In genomic region chr9:18605763-18606162, GRCh38 we compare ENCODE assay signal across 13 cellular contexts.
DNase-seq lines count a peak whose midpoint lies in the region; ATAC-seq and TF ChIP-seq lines count a peak whose summit lies in the region.
"Had no signal": no experiment of that assay in that cellular context is flagged by ENCODE, and none has a peak within 500 bp of the region (broad histone marks: within the 10 kb centered on the region; RNA-seq: fewer than 3 reads in every experiment).

No MANE protein-coding gene starts in this region.

- no peak overlapping the region for H3K4me3 ChIP-seq in GM23338
- H3K4me3 ChIP-seq in astrocyte of the spinal cord (ENCODE audit: low read depth, low read length), result no peak overlapping the region
- no peak overlapping the region for H3K4me3 ChIP-seq in left ventricle myocardium inferior
- H3K4me3 ChIP-seq: spleen had no signal

- H3K9me3 Mint-ChIP-seq in GM23338, result peaks cover 20% of the 10 kb centered on the region
- no peaks in the 10 kb centered on the region for H3K9me3 Mint-ChIP-seq in activated naive CD4-positive, alpha-beta T cell treated with anti-CD3 and anti-CD28 coated beads, Interleukin-2, amount 50 U/mL, for 72 hours
- H3K9me3 Mint-ChIP-seq: CD4-positive, alpha-beta T cell had no signal

- H3K4me2 ChIP-seq in GM23338, result peak overlapping the region; percentile 60

- H3K36me3 ChIP-seq in GM23338 (ENCODE audit: insufficient read depth), result no peaks in the 10 kb centered on the region
- H3K36me3 ChIP-seq in left ventricle myocardium inferior, result no peaks in the 10 kb centered on the region
- H3K36me3 ChIP-seq: spleen had no signal

- in situ Hi-C loops in astrocyte of the spinal cord (cut with HindIII; ENCODE audit: low sequenced_read_pairs), result no loop called here

- H3F3A ChIP-seq in GM23338 (replicated peaks; ENCODE audit: low read depth), result no peaks in the 10 kb centered on the region

- H3K27me3 Mint-ChIP-seq in GM23338 (ENCODE audit: insufficient read depth, low read depth, poor library complexity), result peaks cover 2% of the 10 kb centered on the region

- H3K27ac Mint-ChIP-seq in GM23338, result no peak overlapping the region
- no peak overlapping the region for H3K27ac Mint-ChIP-seq in activated naive CD4-positive, alpha-beta T cell treated with anti-CD3 and anti-CD28 coated beads, Interleukin-2, amount 50 U/mL, for 72 hours
- H3K27ac Mint-ChIP-seq: CD4-positive, alpha-beta T cell had no signal

- peaks cover 6% of the 10 kb centered on the region for H3K9me3 ChIP-seq in left ventricle myocardium inferior (replicated peaks)

- TF ChIP-seq CTCF in GM23338 (conservative IDR thresholded peaks at IDR 0.05; ENCODE audit: low read depth in 2 of 2), result no peak
- TF ChIP-seq CTCF in astrocyte of the spinal cord (IDR thresholded peaks at IDR 0.05; ENCODE audit: low read depth, low read length), result no peak
- no peak for TF ChIP-seq CTCF in left ventricle myocardium inferior (IDR thresholded peaks at IDR 0.05; ENCODE audit: borderline replicate concordance)

- no peaks in the 10 kb centered on the region for H3K9me2 ChIP-seq in GM23338 (ENCODE audit: insufficient read depth)

- H4K20me1 ChIP-seq in GM23338 (replicated peaks; ENCODE audit: insufficient read depth), result no peaks in the 10 kb centered on the region

- no peaks in the 10 kb centered on the region for H3K79me2 ChIP-seq in GM23338 (replicated peaks; ENCODE audit: insufficient read depth)

- peaks cover 29% of the 10 kb centered on the region for H3K4me1 Mint-ChIP-seq in GM23338

- H3K27me3 ChIP-seq in GM23338 (ENCODE audit: insufficient read depth) (no peaks in the 10 kb centered on the region; the same call in 1 of the 2 replicates), left ventricle myocardium inferior (ENCODE audit: low read depth) (no peaks in the 10 kb centered on the region)
- H3K27me3 ChIP-seq: spleen had no signal

- H3K27ac ChIP-seq in GM23338 (ENCODE audit: low read depth) (no peak overlapping the region), left ventricle myocardium inferior (replicated peaks) (peak overlapping the region; percentile 46)
- H3K27ac ChIP-seq: spleen had no signal

- H2AFZ ChIP-seq in GM23338, result no peak overlapping the region; the same call in 1 of the 2 replicates

- peaks cover 15% of the 10 kb centered on the region; the same call in 2 of the 3 replicates for H3K36me3 Mint-ChIP-seq in GM23338 (ENCODE audit: low read depth)
- H3K36me3 Mint-ChIP-seq in activated naive CD4-positive, alpha-beta T cell treated with anti-CD3 and anti-CD28 coated beads, Interleukin-2, amount 50 U/mL, for 72 hours, result no peaks in the 10 kb centered on the region

- ATAC-seq in GM23338 (peak; percentile 80), sciatic nerve (peak; percentile 96), HG03457 (IDR thresholded peaks at IDR 0.05; ENCODE audit: unreplicated experiment) (no peak)
- ATAC-seq in activated naive CD4-positive, alpha-beta T cell treated with anti-CD3 and anti-CD28 coated beads, Interleukin-2, amount 50 U/mL, for 72 hours, result no peak

- no peak overlapping the region for H3K4me3 Mint-ChIP-seq in GM23338
- H3K4me3 Mint-ChIP-seq: CD4-positive, alpha-beta T cell had no signal

- no peak for DNase-seq in GM23338 (ENCODE audit: low spot score)
- DNase-seq in astrocyte of the spinal cord (ENCODE audit: low read depth, low spot score), result peak; percentile 55
- DNase-seq in left ventricle myocardium inferior, result peak; percentile 23
- DNase-seq in sciatic nerve (ENCODE audit: low spot score), result peak; percentile 75
- DNase-seq in activated naive CD4-positive, alpha-beta T cell treated with anti-CD3 and anti-CD28 coated beads, Interleukin-2, amount 50 U/mL, for 72 hours (ENCODE audit: low spot score in 2 of 2), result no peak
- no peak for DNase-seq in NCI-H524 treated with DMSO at 0.1 percent for 48 hours (lab: John Stamatoyannopoulos, UW)
- no peak for DNase-seq in HuH-7.5 (ENCODE audit: low spot score)
- DNase-seq: activated effector memory CD4-positive, alpha-beta T cell treated with Interleukin-2 at 50 U/mL for 16 hours; CD4-positive, alpha-beta T cell; glutamatergic neuron; NCI-H1417 treated with DMSO at 0.1 percent for 48 hours; spleen had no signal

- H3K4me1 ChIP-seq in GM23338 (ENCODE audit: insufficient read depth) (peaks cover 30% of the 10 kb centered on the region), left ventricle myocardium inferior (peaks cover 20% of the 10 kb centered on the region)
- H3K4me1 ChIP-seq: spleen had no signal

- intact Hi-C loops in left ventricle myocardium inferior (cut with micrococcal nuclease) (no loop called here), sciatic nerve (cut with DNase I) (no loop called here)

TF ChIP-seq in GM23338, 12 proteins besides CTCF, POLR2A, EP300 and RAD21 (continues in another document):
- no peak for TF ChIP-seq ZNF462 (CRISPR knock-in tag; IDR thresholded peaks at IDR 0.05)
- TF ChIP-seq EZH2 (IDR thresholded peaks at IDR 0.05; ENCODE audit: low read depth, unreplicated experiment), result no peak
- no peak for TF ChIP-seq ZNF331 (CRISPR knock-in tag; IDR thresholded peaks at IDR 0.05; ENCODE audit: low read depth)
- no peak for TF ChIP-seq EZH2phosphoT487 (IDR thresholded peaks at IDR 0.05; ENCODE audit: unreplicated experiment)
- no peak for TF ChIP-seq POLR2AphosphoS5 (IDR thresholded peaks at IDR 0.05; ENCODE audit: low read depth)
- no peak for TF ChIP-seq ETS1 (IDR thresholded peaks at IDR 0.05)
- no peak for TF ChIP-seq ZNF114 (CRISPR knock-in tag; IDR thresholded peaks at IDR 0.05)
- TF ChIP-seq JUNB (IDR thresholded peaks at IDR 0.05; ENCODE audit: unreplicated experiment), result no peak
- TF ChIP-seq CREB1 (CRISPR knock-in tag; IDR thresholded peaks at IDR 0.05; ENCODE audit: low read depth), result no peak
- TF ChIP-seq STAT1 (IDR thresholded peaks at IDR 0.05; ENCODE audit: unreplicated experiment), result no peak
- TF ChIP-seq NANOG (IDR thresholded peaks at IDR 0.05; ENCODE audit: borderline replicate concordance), result no peak

Comparison
In these comparisons a context has a peak if more than half of its experiments do, and no peak if none do; other contexts are left out.
1. ATAC-seq: peak in GM23338 (single experiment) and sciatic nerve (single experiment); none in activated naive CD4-positive, alpha-beta T cell treated with anti-CD3 and anti-CD28 coated beads, Interleukin-2, amount 50 U/mL, for 72 hours (0 of 2) and HG03457 (single experiment).
2. DNase-seq: peak in astrocyte of the spinal cord (single experiment), left ventricle myocardium inferior (single experiment) and sciatic nerve (single experiment); none in GM23338 (single experiment), activated naive CD4-positive, alpha-beta T cell treated with anti-CD3 and anti-CD28 coated beads, Interleukin-2, amount 50 U/mL, for 72 hours (0 of 2), NCI-H524 treated with DMSO at 0.1 percent for 48 hours (single experiment) and HuH-7.5 (single experiment).